Comparison of ENCODE assay signal across 8 cellular contexts in the genomic region with DNA sequence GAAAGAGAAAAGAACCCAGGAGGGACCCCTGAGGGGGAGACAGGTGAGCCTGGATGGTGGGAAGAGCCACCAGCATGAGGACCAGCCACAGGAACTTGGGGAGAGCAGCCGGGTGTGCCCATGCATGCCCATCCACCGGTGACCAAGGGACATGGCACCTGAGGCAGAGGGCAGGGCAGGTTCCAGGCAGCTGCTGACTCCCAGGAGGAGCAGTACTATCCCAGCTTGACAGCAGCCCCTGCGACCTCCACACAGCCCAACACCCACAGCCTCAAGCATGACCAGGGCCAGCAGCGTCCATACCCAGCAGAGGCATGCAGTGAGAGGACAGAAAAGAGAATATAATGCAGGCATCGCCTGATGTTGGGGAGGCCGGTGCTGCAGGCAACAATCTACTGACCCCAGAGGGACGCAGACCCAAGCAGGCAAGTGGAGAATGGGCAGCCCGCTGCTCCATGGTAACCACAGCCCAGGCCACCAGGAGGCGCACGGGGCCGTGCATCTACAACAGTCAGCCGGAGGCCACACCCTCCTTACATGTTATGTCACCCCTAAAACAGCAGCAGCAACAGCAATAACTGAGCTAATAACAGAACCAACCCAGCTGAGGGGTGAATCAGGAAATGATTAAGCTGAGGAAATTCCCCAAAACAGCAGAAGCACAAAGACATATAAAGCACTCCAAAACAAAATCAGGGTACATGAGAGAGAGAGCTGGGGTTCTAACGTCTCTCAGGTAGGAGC. TPM values are rescaled to one million over a fixed set of nuclear protein-coding genes. Genes with fewer than 3 reads are reported as not detected.
DNase-seq lines count a peak whose midpoint lies in the region; ATAC-seq and TF ChIP-seq lines count a peak whose summit lies in the region.

No MANE protein-coding gene starts in this region.

- H3K9me3 ChIP-seq in upper lobe of right lung = no peaks in the 10 kb centered on the region

- peak overlapping the region; percentile 4 to 80 for H3K4me3 Mint-ChIP-seq in CD14-positive monocyte

- in situ Hi-C loops in SK-MEL-5 (cut with HindIII; ENCODE audit: low pct_unique_long_range_greater_than_20kb, low sequenced_read_pairs) = no loop called here

- peak; percentile 95 for TF ChIP-seq CTCF in CD14-positive monocyte (IDR thresholded peaks at IDR 0.05)
- TF ChIP-seq CTCF in upper lobe of right lung (IDR thresholded peaks at IDR 0.05) = peak; percentile 84

- peak overlapping the region; percentile 90 to 99 (median 97) for H3K27ac Mint-ChIP-seq in CD14-positive monocyte

- H3K36me3 Mint-ChIP-seq in CD14-positive monocyte = peaks cover 25 to 38% of the 10 kb centered on the region in 2 donors

- H3K9me3 Mint-ChIP-seq in CD14-positive monocyte = no peaks in the 10 kb centered on the region

- DNase-seq in CD14-positive monocyte (ENCODE audit: low spot score) (peak; percentile 94), SK-MEL-5 (ENCODE audit: low read depth, low spot score) (peak; percentile 70), glomerular visceral epithelial cell (ENCODE audit: extremely low spot score) (peak; percentile 82), posterior cingulate gyrus (peak in 9 of 10 donors; percentile 48 to 95 (median 65)), upper lobe of right lung (peak; percentile 93)
- peak; percentile 25 to 75 (median 71) for DNase-seq in activated naive CD4-positive, alpha-beta T cell (lab: John Stamatoyannopoulos, UW)

- no peak overlapping the region for H3K4me3 ChIP-seq in upper lobe of right lung

- no peaks in the 10 kb centered on the region for H3K4me1 ChIP-seq in upper lobe of right lung

- peaks cover 17% of the 10 kb centered on the region for H3K4me1 Mint-ChIP-seq in CD14-positive monocyte

- ATAC-seq in GM19351 (IDR thresholded peaks at IDR 0.05; ENCODE audit: unreplicated experiment) = peak; percentile 99
- ATAC-seq in HG03439 (IDR thresholded peaks at IDR 0.05; ENCODE audit: unreplicated experiment) = peak; percentile 94
- peak; percentile 97 for ATAC-seq in upper lobe of right lung

- no peaks in the 10 kb centered on the region for H3K36me3 ChIP-seq in upper lobe of right lung

- no peaks in the 10 kb centered on the region for H3K27me3 ChIP-seq in upper lobe of right lung

- H3K27me3 Mint-ChIP-seq in CD14-positive monocyte (ENCODE audit: low read depth in 3 of 3) = no peaks in the 10 kb centered on the region

- H3K27ac ChIP-seq in upper lobe of right lung = no peak overlapping the region

- intact Hi-C loops in CD14-positive monocyte (cut with micrococcal nuclease) (loop anchor here (2.0 to 10.0 kb wide), 5 partner anchors 47 to 321 kb away; a partner anchor contains a TSS), posterior cingulate gyrus (cut with DNase I) (no loop called here), upper lobe of right lung (cut with DNase I) (no loop called here)

RNA-seq across cellular contexts. Expression of a gene that starts 44.1 kb away (rescaled TPM):
- polyA plus RNA-seq in CD14-positive monocyte = 1 to 10 TPM; 2.1 to 2.9 TPM
- total RNA-seq in SK-MEL-5 (2014; rRNA removed; shearing (Covaris generic)) = 5.2 and 9.7 TPM in 2 replicates
- 8.4 and 18.3 TPM in 2 replicates for polyA plus RNA-seq in SK-MEL-5 (2015; cell fraction: cytosol; rRNA removed)
- 41.2 and 51.2 TPM in 2 replicates for polyA plus RNA-seq in SK-MEL-5 (2015; cell fraction: nucleus; rRNA removed)
- total RNA-seq in upper lobe of right lung = 19.3 TPM

RNA-seq across cellular contexts. Expression of a gene that starts 46.4 kb away (rescaled TPM):
- polyA plus RNA-seq in CD14-positive monocyte = 10 to 100 TPM; 17.1 to 17.7 TPM
- total RNA-seq in SK-MEL-5 (2014; rRNA removed; shearing (Covaris generic)) = 3.6 and 8.0 TPM in 2 replicates
- 5.9 and 10.6 TPM in 2 replicates for polyA plus RNA-seq in SK-MEL-5 (2015; cell fraction: cytosol; rRNA removed)
- 11.1 and 11.6 TPM in 2 replicates for polyA plus RNA-seq in SK-MEL-5 (2015; cell fraction: nucleus; rRNA removed)
- total RNA-seq in upper lobe of right lung = 5.3 TPM

RNA-seq across cellular contexts. Expression of a gene that starts 54.6 kb away (rescaled TPM):
- 10 to 100 TPM; 15.4 to 36.4 TPM for polyA plus RNA-seq in CD14-positive monocyte
- 19.0 and 19.7 TPM in 2 replicates for total RNA-seq in SK-MEL-5 (2014; rRNA removed; shearing (Covaris generic))
- 91.1 and 102 TPM in 2 replicates for polyA plus RNA-seq in SK-MEL-5 (2015; cell fraction: cytosol; rRNA removed)
- 91.6 and 113 TPM in 2 replicates for polyA plus RNA-seq in SK-MEL-5 (2015; cell fraction: nucleus; rRNA removed)
- 88.6 TPM for total RNA-seq in upper lobe of right lung

Comparison
In these comparisons a context has a peak if more than half of its experiments do, and no peak if none do; other contexts are left out.
1. intact Hi-C loops: an anchor here in CD14-positive monocyte (2.0 to 10.0 kb wide); none called in posterior cingulate gyrus and upper lobe of right lung.